In genomic region chr7:353746-354325, GRCh38 we compare ENCODE assay signal across 13 cellular contexts.
A peak's percentile ranks its signal among the peaks of the same experiment; 100 is the strongest.
DNase-seq lines count a peak whose midpoint lies in the region; ATAC-seq lines count a peak whose summit lies in the region.
"Had no signal": no experiment of that assay in that cellular context is flagged by ENCODE, and none has a peak within 500 bp of the region (broad histone marks: within the 10 kb centered on the region; RNA-seq: fewer than 3 reads in every experiment).

No MANE protein-coding gene starts in this region.

- intact Hi-C loops in left cardiac atrium (cut with DNase I), result no loop called here

- ATAC-seq in left cardiac atrium (peak; percentile 28 to 40), HG03442 (IDR thresholded peaks at IDR 0.05; ENCODE audit: unreplicated experiment) (no peak), GM18502 (IDR thresholded peaks at IDR 0.05; ENCODE audit: poor library complexity, unreplicated experiment) (no peak)
- ATAC-seq: activated CD8-positive, alpha-beta memory T cell treated with anti-CD3 and anti-CD28 coated beads, Interleukin-2, amount 10 ng/mL, durations not matched to agents 7 days and 5 days had no signal

- peak overlapping the region; percentile 65 for H3K9ac ChIP-seq in skeletal muscle satellite cell (ENCODE audit: low read depth, low read length)

- H3K9me3 ChIP-seq in skeletal muscle satellite cell (replicated peaks; ENCODE audit: low read length), result no peaks in the 10 kb centered on the region
- H3K9me3 ChIP-seq: colonic mucosa had no signal

- H3K36me3 ChIP-seq in skeletal muscle satellite cell (ENCODE audit: insufficient read depth, low read length), result no peaks in the 10 kb centered on the region
- H3K36me3 ChIP-seq: colonic mucosa, esophagus squamous epithelium had no signal

- DNase-seq in EH (ENCODE audit: low read depth) (peak; percentile 66), anterior cingulate cortex (lab: John Stamatoyannopoulos, UW) (peak in 51 of 58 donors; percentile 16 to 82 (median 52)), left cardiac atrium (no peak), HT-29 (ENCODE audit: low spot score) (no peak)
- DNase-seq in stimulated activated CD8-positive, alpha-beta memory T cell treated with anti-CD3 and anti-CD28 coated beads, Interleukin-4, amount 100 ng/mL, for 48 hours, result no peak
- DNase-seq: activated CD8-positive, alpha-beta memory T cell treated with anti-CD3 and anti-CD28 coated beads, Interleukin-2, amount 10 ng/mL, durations not matched to agents 7 days and 5 days; activated naive CD4-positive, alpha-beta T cell treated with anti-CD3 and anti-CD28 coated beads for 36 hours; CD4-positive, CD25-positive, alpha-beta regulatory T cell; colonic mucosa; esophagus squamous epithelium had no signal

- H3K4me2 ChIP-seq in skeletal muscle satellite cell (ENCODE audit: low read length), result peak overlapping the region; percentile 66

- H3K4me3 ChIP-seq in skeletal muscle satellite cell (ENCODE audit: low read length), result peak overlapping the region; percentile 57
- H3K4me3 ChIP-seq: colonic mucosa, esophagus squamous epithelium had no signal

- H3K27me3 ChIP-seq in skeletal muscle satellite cell (ENCODE audit: control insufficient read depth, insufficient read depth, low read length), result peaks cover 6% of the 10 kb centered on the region
- H3K27me3 ChIP-seq: colonic mucosa had no signal

- H3K4me1 ChIP-seq in skeletal muscle satellite cell (ENCODE audit: control insufficient read depth, insufficient read depth, low read length), result peaks cover 21% of the 10 kb centered on the region
- H3K4me1 ChIP-seq: colonic mucosa had no signal

Comparison
In these comparisons a context has a peak if more than half of its experiments do, and no peak if none do; other contexts are left out.
1. DNase-seq: peak in EH (single experiment) and anterior cingulate cortex (51 of 58); none in left cardiac atrium (single experiment), stimulated activated CD8-positive, alpha-beta memory T cell treated with anti-CD3 and anti-CD28 coated beads, Interleukin-4, amount 100 ng/mL, for 48 hours (single experiment) and HT-29 (single experiment).
2. ATAC-seq: peak in left cardiac atrium (2 of 2); none in HG03442 (single experiment) and GM18502 (single experiment).